8 cellular contexts compared by ENCODE assay signal in genomic region chr16:66605177-66605999, GRCh38. TPM values are rescaled to one million over a fixed set of nuclear protein-coding genes. Genes with fewer than 3 reads are reported as not detected.
DNase-seq lines count a peak whose midpoint lies in the region; ATAC-seq and TF ChIP-seq lines count a peak whose summit lies in the region.

No MANE protein-coding gene starts in this region.

- POLR2A ChIA-PET in CD8-positive, alpha-beta memory T cell (lab: Charles Lee), result interaction anchor here (2.0 to 2.2 kb wide), 2 partner anchors 16 to 84 kb away, joined by 13 read pairs; no protein-coding TSS in a partner anchor
- POLR2A ChIA-PET in Panc1 (lab: Charles Lee), result no interaction called here

- peaks cover 37% of the 10 kb centered on the region for H3K4me1 ChIP-seq in CD8-positive, alpha-beta memory T cell (ENCODE audit: insufficient read depth, low read length)
- peaks cover 21% of the 10 kb centered on the region for H3K4me1 ChIP-seq in Panc1 (ENCODE audit: control insufficient read depth, insufficient read depth, low read length)
- H3K4me1 ChIP-seq in spleen, result peaks cover 32 to 63% (median 57%) of the 10 kb centered on the region in 6 donors

- peak overlapping the region; percentile 59 for H3K27ac ChIP-seq in CD8-positive, alpha-beta memory T cell (ENCODE audit: low read depth, low read length)
- peak overlapping the region; percentile 65 for H3K27ac ChIP-seq in Panc1 (ENCODE audit: low read length)
- peak overlapping the region; percentile 78 to 94 (median 88) for H3K27ac ChIP-seq in spleen

- peaks cover 35 to 49% (median 40%) of the 10 kb centered on the region in 3 donors for H3K4me1 Mint-ChIP-seq in CD8-positive, alpha-beta memory T cell

- peak; percentile 46 for ATAC-seq in Panc1
- ATAC-seq in HG02763 (IDR thresholded peaks at IDR 0.05; ENCODE audit: unreplicated experiment), result no peak

- CTCF ChIA-PET in CD8-positive, alpha-beta memory T cell (lab: Charles Lee), result interaction anchor here (1.0 to 4.6 kb wide), 6 partner anchors 8 to 198 kb away, joined by 3 to 23 read pairs (median 13); partner anchors contain the start of gene CKLF
- CTCF ChIA-PET in Panc1 (lab: Charles Lee), result no interaction called here

- peak overlapping the region in 6 of 8 donors; percentile 78 to 97 (median 90) for H3K27ac Mint-ChIP-seq in CD8-positive, alpha-beta memory T cell

- no peaks in the 10 kb centered on the region for H3K9me3 Mint-ChIP-seq in CD8-positive, alpha-beta memory T cell

- no peak for TF ChIP-seq CTCF in Panc1 (IDR thresholded peaks at IDR 0.05)
- no peak for TF ChIP-seq CTCF in astrocyte of the spinal cord (IDR thresholded peaks at IDR 0.05; ENCODE audit: low read depth, low read length)
- TF ChIP-seq CTCF in spleen (IDR thresholded peaks at IDR 0.05 in 8 of 11, conservative IDR thresholded peaks at IDR 0.05 in 3 of 11), result peak in 1 of 11 experiments; percentile 54

- BruUV-seq in Panc1 (replicated peaks; lab: Mats Ljungman, UMichigan), result no TSS peak

- H3K4me3 Mint-ChIP-seq in CD8-positive, alpha-beta memory T cell, result peak overlapping the region; percentile 69 to 89 (median 80)

- peak in 3 of 5 donors; percentile 26 to 63 (median 31) for DNase-seq in CD8-positive, alpha-beta memory T cell
- DNase-seq in HCEC 1CT (peak; percentile 15), Panc1 (ENCODE audit: low read depth, low spot score) (no peak), astrocyte of the spinal cord (ENCODE audit: low read depth, low spot score) (peak; percentile 61), iPS-NIHi11 (ENCODE audit: low spot score) (peak; percentile 73), spleen (peak; percentile 94), NK-92 (lab: John Stamatoyannopoulos, UW; ENCODE audit: unreplicated experiment) (no peak)

- peaks cover 15% of the 10 kb centered on the region for H3K36me3 ChIP-seq in CD8-positive, alpha-beta memory T cell (ENCODE audit: insufficient read depth, low read length)
- peaks cover 4% of the 10 kb centered on the region; the same call in 1 of the 2 replicates for H3K36me3 ChIP-seq in Panc1 (ENCODE audit: control insufficient read depth, insufficient read depth, low read length)
- H3K36me3 ChIP-seq in spleen, result peaks cover 0 to 18% (median 14%) of the 10 kb centered on the region in 6 donors

- TF ChIP-seq POLR2A in spleen (IDR thresholded peaks at IDR 0.05), result no peak

- in situ Hi-C loops in Panc1 (cut with HindIII; ENCODE audit: low pct_unique_long_range_greater_than_20kb, low sequenced_read_pairs), result no loop called here
- in situ Hi-C loops in astrocyte of the spinal cord (cut with HindIII; ENCODE audit: low sequenced_read_pairs), result no loop called here

- H3K36me3 Mint-ChIP-seq in CD8-positive, alpha-beta memory T cell, result peaks cover 0 to 28% (median 0%) of the 10 kb centered on the region in 3 donors

- intact Hi-C loops in Panc1 (cut with micrococcal nuclease; ENCODE audit: unreplicated experiment), result loop anchor here (10.0 kb wide), 1 partner anchor 201 kb away; no protein-coding TSS in a partner anchor
- intact Hi-C loops in spleen (cut with DNase I; ENCODE audit: low total_unique reads), result no loop called here

- H3K27me3 Mint-ChIP-seq in CD8-positive, alpha-beta memory T cell, result peaks cover 0 to 1% of the 10 kb centered on the region in 2 donors

- H3K4me3 ChIP-seq in CD8-positive, alpha-beta memory T cell (ENCODE audit: low read length), result peak overlapping the region; percentile 43
- H3K4me3 ChIP-seq in Panc1 (ENCODE audit: low read depth in 2 of 2, low read length in 2 of 2) (peak overlapping the region; percentile 60), astrocyte of the spinal cord (ENCODE audit: low read depth, low read length) (peak overlapping the region; percentile 72), spleen (peak overlapping the region; percentile 68 to 94 (median 78))

- 2 to 5% (median 4%) methylated on average over 19 to 62 of the region's 62 CpGs for WGBS in spleen, 5 donors

- H3K27me3 ChIP-seq in CD8-positive, alpha-beta memory T cell (ENCODE audit: insufficient read depth, low read length, poor library complexity, severe bottlenecking), result no peaks in the 10 kb centered on the region
- H3K27me3 ChIP-seq in Panc1 (ENCODE audit: control insufficient read depth, insufficient read depth, low read length) (no peaks in the 10 kb centered on the region), spleen (replicated peaks in 1 of 7) (peaks cover 0 to 25% (median 0%) of the 10 kb centered on the region in 7 donors)

- no peaks in the 10 kb centered on the region for H3K9me3 ChIP-seq in CD8-positive, alpha-beta memory T cell (ENCODE audit: low read length)
- H3K9me3 ChIP-seq in Panc1 (ENCODE audit: control insufficient read depth, insufficient read depth, low read depth, low read length) (no peaks in the 10 kb centered on the region), spleen (peaks cover 0 to 11% (median 9%) of the 10 kb centered on the region in 8 donors)

RNA-seq across cellular contexts. Expression of gene CMTM3, which starts 0.9 kb away (rescaled TPM):
- total RNA-seq in CD8-positive, alpha-beta memory T cell, result 10 to 100 TPM; 68.0 to 71.8 TPM
- 131 TPM for polyA plus RNA-seq in CD8-positive, alpha-beta memory T cell
- total RNA-seq in Panc1 (2021; ENCODE audit: unreplicated experiment) (45.8 TPM), spleen (10 to 100 TPM; 37.6 to 53.1 (median 41.9) TPM)
- polyA plus RNA-seq in Panc1 (2012; ENCODE audit: insufficient read length), result 58.3 TPM
- 10 to 100 TPM; 16.2 to 25.0 (median 23.4) TPM for polyA plus RNA-seq in spleen

RNA-seq across cellular contexts. Expression of gene CMTM2, which starts 26.1 kb away (rescaled TPM):
- total RNA-seq in CD8-positive, alpha-beta memory T cell, result under 1 TPM; 0.22 to 0.24 TPM
- polyA plus RNA-seq in CD8-positive, alpha-beta memory T cell, result not detected
- total RNA-seq in Panc1 (2021; ENCODE audit: unreplicated experiment) (not detected), spleen (10 to 100 TPM in 4 of 7 donors, 1 to 10 TPM in 3; 3.3 to 54.6 (median 12.1) TPM)
- polyA plus RNA-seq in Panc1 (2012; ENCODE audit: insufficient read length), result not detected
- polyA plus RNA-seq in spleen, result 1 to 10 TPM in 2 of 3 donors, under 1 TPM in 1; 0.70 to 8.7 (median 5.8) TPM

RNA-seq across cellular contexts. Expression of gene CMTM1, which starts 39.1 kb away (rescaled TPM):
- total RNA-seq in CD8-positive, alpha-beta memory T cell, result 1 to 10 TPM; 8.2 to 8.6 TPM
- 1.2 TPM for polyA plus RNA-seq in CD8-positive, alpha-beta memory T cell
- total RNA-seq in Panc1 (2021; ENCODE audit: unreplicated experiment) (7.1 TPM), spleen (10 to 100 TPM in 4 of 7 donors, 1 to 10 TPM in 3; 1.4 to 19.0 (median 10.7) TPM)
- polyA plus RNA-seq in Panc1 (2012; ENCODE audit: insufficient read length), result 5.9 TPM
- polyA plus RNA-seq in spleen, result 1 to 10 TPM in 1 of 3 donors, under 1 TPM in 2; 0.15 to 1.3 (median 0.33) TPM

RNA-seq across cellular contexts. Expression of gene CKLF, which starts 53.0 kb away (rescaled TPM):
- total RNA-seq in CD8-positive, alpha-beta memory T cell, result 100 to 1,000 TPM; 118 to 121 TPM
- 265 TPM for polyA plus RNA-seq in CD8-positive, alpha-beta memory T cell
- total RNA-seq in Panc1 (2021; ENCODE audit: unreplicated experiment) (88.1 TPM), spleen (100 to 1,000 TPM in 3 of 7 donors, 10 to 100 TPM in 4; 65.5 to 132 (median 76.8) TPM)
- polyA plus RNA-seq in Panc1 (2012; ENCODE audit: insufficient read length), result 64.7 TPM
- polyA plus RNA-seq in spleen, result 10 to 100 TPM; 61.9 to 76.2 (median 74.7) TPM

RNA-seq across cellular contexts. Expression of gene TK2, which starts 55.5 kb away (rescaled TPM):
- total RNA-seq in CD8-positive, alpha-beta memory T cell, result 1 to 10 TPM; 5.6 TPM
- 10.4 TPM for polyA plus RNA-seq in CD8-positive, alpha-beta memory T cell
- total RNA-seq in Panc1 (2021; ENCODE audit: unreplicated experiment), result 17.1 TPM
- polyA plus RNA-seq in Panc1 (2012; ENCODE audit: insufficient read length), result 13.5 TPM
- total RNA-seq in spleen, result 10 to 100 TPM; 21.3 to 56.6 (median 40.1) TPM
- 10 to 100 TPM in 1 of 3 donors, 1 to 10 TPM in 2; 8.3 to 19.8 (median 9.2) TPM for polyA plus RNA-seq in spleen

Comparison
In these comparisons a context has a peak if more than half of its experiments do, and no peak if none do; other contexts are left out.
1. DNase-seq: peak in CD8-positive, alpha-beta memory T cell (3 of 5), HCEC 1CT (single experiment), astrocyte of the spinal cord (single experiment), iPS-NIHi11 (single experiment) and spleen (single experiment); none in Panc1 (single experiment) and NK-92 (single experiment).
2. Peak in every context shown above with its lines, with median percentiles within 50 percentile points of each other: H3K27ac ChIP-seq and H3K4me3 ChIP-seq.